Comparison of ENCODE assay signal across 8 cellular contexts in the genomic region with DNA sequence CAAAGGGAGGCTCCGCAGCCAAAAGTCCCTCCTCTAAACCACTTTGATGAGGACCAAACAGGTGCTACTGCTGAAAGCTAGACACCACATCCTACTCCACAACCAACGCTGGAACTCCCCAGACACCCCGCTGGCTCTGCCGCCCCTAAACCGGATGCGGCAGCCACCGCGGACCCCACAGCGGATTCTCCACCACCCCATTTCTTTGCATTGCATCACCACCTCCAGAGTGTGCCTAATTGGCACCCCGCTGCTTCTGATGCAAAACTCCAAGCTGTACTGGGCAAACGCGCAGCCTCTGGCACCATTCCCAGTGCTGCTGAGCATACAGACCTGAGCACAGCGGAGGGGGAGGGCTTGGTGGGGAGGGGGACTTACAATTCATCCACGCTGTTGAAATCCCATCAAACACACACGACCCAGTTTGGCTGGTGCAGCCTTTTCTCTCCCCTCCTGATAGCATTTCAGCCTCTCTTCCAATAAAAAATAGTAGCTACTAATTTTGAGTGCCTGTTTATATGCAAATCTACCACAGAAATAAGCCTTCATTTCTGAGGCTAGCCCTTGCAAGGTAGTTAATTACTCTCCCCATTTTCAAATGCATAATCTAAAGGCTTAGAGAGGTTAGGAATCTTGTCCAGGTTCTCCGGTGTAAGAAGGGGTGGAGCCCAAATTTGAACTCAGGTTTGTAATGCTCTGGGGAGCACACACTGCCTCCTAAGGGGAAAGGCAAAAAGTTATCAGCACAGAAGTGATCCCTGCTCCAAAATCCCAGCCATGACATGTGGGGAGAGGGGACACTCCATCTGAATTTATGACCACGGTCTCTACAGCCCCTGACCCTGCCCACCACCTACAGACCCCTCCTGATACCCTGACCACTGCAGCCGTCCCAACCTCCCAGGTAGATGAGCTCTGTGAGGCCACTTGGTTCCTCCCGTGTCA. TPM values are rescaled to one million over a fixed set of nuclear protein-coding genes. Genes with fewer than 3 reads are reported as not detected.
A peak's percentile ranks its signal among the peaks of the same experiment; 100 is the strongest.
DNase-seq lines count a peak whose midpoint lies in the region; ATAC-seq and TF ChIP-seq lines count a peak whose summit lies in the region.

No MANE protein-coding gene starts in this region.

- no peak overlapping the region for H3K27ac ChIP-seq in CD4-positive, CD25-positive, alpha-beta regulatory T cell (ENCODE audit: insufficient read depth, low read length, poor library complexity, severe bottlenecking)
- peak overlapping the region in 3 of 4 donors; percentile 81 to 96 (median 93) for H3K27ac ChIP-seq in tibial nerve

- peaks cover 17 to 37% (median 27%) of the 10 kb centered on the region in 4 donors for H3K4me1 Mint-ChIP-seq in CD4-positive, CD25-positive, alpha-beta regulatory T cell
- peaks cover 77% of the 10 kb centered on the region for H3K4me1 Mint-ChIP-seq in activated T-cell treated with anti-CD3 and anti-CD28 coated beads, Interleukin-2, amount 50 U/mL, for 24 hours (ENCODE audit: low read depth)

- H3K36me3 Mint-ChIP-seq in CD4-positive, CD25-positive, alpha-beta regulatory T cell: peaks cover 4% of the 10 kb centered on the region
- no peaks in the 10 kb centered on the region for H3K36me3 Mint-ChIP-seq in activated T-cell treated with anti-CD3 and anti-CD28 coated beads, Interleukin-2, amount 50 U/mL, for 24 hours (ENCODE audit: low read depth)

- H3K27me3 ChIP-seq in CD4-positive, CD25-positive, alpha-beta regulatory T cell (ENCODE audit: control insufficient read depth, insufficient read depth, low read length): no peaks in the 10 kb centered on the region
- no peaks in the 10 kb centered on the region for H3K27me3 ChIP-seq in tibial nerve

- H3K4me3 ChIP-seq in CD4-positive, CD25-positive, alpha-beta regulatory T cell (ENCODE audit: low read depth, low read length): peak overlapping the region; percentile 94
- H3K4me3 ChIP-seq in fibroblast of pulmonary artery (replicated peaks; ENCODE audit: low read depth, low read length) (no peak overlapping the region), tibial nerve (peak overlapping the region in 1 of 4 donors; percentile 61)

- TF ChIP-seq CTCF in fibroblast of pulmonary artery (IDR thresholded peaks at IDR 0.05; ENCODE audit: low read length, missing control alignments) (no peak), tibial nerve (IDR thresholded peaks at IDR 0.05) (no peak)

- peaks cover 0 to 7% of the 10 kb centered on the region in 2 experiments for H3K9me3 ChIP-seq in CD4-positive, CD25-positive, alpha-beta regulatory T cell (ENCODE audit: control insufficient read depth in 2 of 2, low read length in 2 of 2)
- H3K9me3 ChIP-seq in tibial nerve: no peaks in the 10 kb centered on the region

- no peak for TF ChIP-seq POLR2A in tibial nerve (IDR thresholded peaks at IDR 0.05)

- H3K27me3 Mint-ChIP-seq in CD4-positive, CD25-positive, alpha-beta regulatory T cell: peaks cover 29% of the 10 kb centered on the region
- H3K27me3 Mint-ChIP-seq in activated T-cell treated with anti-CD3 and anti-CD28 coated beads, Interleukin-2, amount 50 U/mL, for 24 hours: peaks cover 50% of the 10 kb centered on the region

- 16 to 20% methylated on average over 19 of the region's 19 CpGs for WGBS in tibial nerve, 2 donors

- no peaks in the 10 kb centered on the region for H3K36me3 ChIP-seq in CD4-positive, CD25-positive, alpha-beta regulatory T cell (ENCODE audit: control insufficient read depth, insufficient read depth, low read length)
- no peaks in the 10 kb centered on the region for H3K36me3 ChIP-seq in tibial nerve

- DNase-seq in CD4-positive, CD25-positive, alpha-beta regulatory T cell: peak; percentile 77 to 93 (median 88)
- peak; percentile 44 for DNase-seq in HT-29 (ENCODE audit: low spot score)
- DNase-seq in NK-92 (lab: John Stamatoyannopoulos, UW; ENCODE audit: unreplicated experiment): peak; percentile 45
- DNase-seq in activated T-cell treated with anti-CD3 and anti-CD28 coated beads, Interleukin-2, amount 50 U/mL, for 24 hours: peak; percentile 84
- peak; percentile 68 for DNase-seq in fibroblast of pulmonary artery (ENCODE audit: low read depth)
- DNase-seq in pons (ENCODE audit: low spot score): peak; percentile 58
- DNase-seq in tibial nerve (ENCODE audit: low spot score in 2 of 2): peak; percentile 44 to 61

- peaks cover 0 to 9% (median 3%) of the 10 kb centered on the region in 7 donors for H3K9me3 Mint-ChIP-seq in CD4-positive, CD25-positive, alpha-beta regulatory T cell
- H3K9me3 Mint-ChIP-seq in activated T-cell treated with anti-CD3 and anti-CD28 coated beads, Interleukin-2, amount 50 U/mL, for 24 hours: peaks cover 3% of the 10 kb centered on the region

- no peak for TF ChIP-seq EP300 in tibial nerve (IDR thresholded peaks at IDR 0.05)

- peak overlapping the region; percentile 86 to 90 (median 88) for H3K4me3 Mint-ChIP-seq in CD4-positive, CD25-positive, alpha-beta regulatory T cell
- H3K4me3 Mint-ChIP-seq in activated T-cell treated with anti-CD3 and anti-CD28 coated beads, Interleukin-2, amount 50 U/mL, for 24 hours: peak overlapping the region; percentile 78

- H3K4me1 ChIP-seq in CD4-positive, CD25-positive, alpha-beta regulatory T cell (ENCODE audit: control insufficient read depth, insufficient read depth, low read length, poor library complexity, severe bottlenecking): peaks cover 33% of the 10 kb centered on the region
- peaks cover 0 to 35% (median 14%) of the 10 kb centered on the region in 4 donors for H3K4me1 ChIP-seq in tibial nerve

- peak overlapping the region; percentile 83 to 94 (median 91) for H3K27ac Mint-ChIP-seq in CD4-positive, CD25-positive, alpha-beta regulatory T cell
- peak overlapping the region; percentile 96 for H3K27ac Mint-ChIP-seq in activated T-cell treated with anti-CD3 and anti-CD28 coated beads, Interleukin-2, amount 50 U/mL, for 24 hours

- peak; percentile 90 to 92 for ATAC-seq in CD4-positive, CD25-positive, alpha-beta regulatory T cell (ENCODE audit: low read depth in 2 of 2)
- ATAC-seq in GM19468 (IDR thresholded peaks at IDR 0.05; ENCODE audit: extremely low read depth, unreplicated experiment): peak; percentile 65

RNA-seq across cellular contexts. Expression of a gene that starts 12.2 kb away (rescaled TPM):
- 16.6 TPM for total RNA-seq in CD4-positive, CD25-positive, alpha-beta regulatory T cell
- 1 to 10 TPM in 1 of 4 donors, under 1 TPM in 3; 0.34 to 1.2 (median 0.46) TPM for polyA plus RNA-seq in CD4-positive, CD25-positive, alpha-beta regulatory T cell
- 3.1 and 5.1 TPM in 2 replicates for total RNA-seq in HT-29 (2014; rRNA removed; shearing (Covaris generic))
- 1 to 10 TPM in 3 of 4 donors, under 1 TPM in 1; 0.78 to 2.1 (median 1.2) TPM for total RNA-seq in tibial nerve

RNA-seq across cellular contexts. Expression of a gene that starts 27.3 kb away (rescaled TPM):
- total RNA-seq in CD4-positive, CD25-positive, alpha-beta regulatory T cell: 9.1 TPM
- polyA plus RNA-seq in CD4-positive, CD25-positive, alpha-beta regulatory T cell: 10 to 100 TPM in 2 of 4 donors, 1 to 10 TPM in 2; 6.2 to 10.5 (median 9.0) TPM
- 1.6 and 1.9 TPM in 2 replicates for total RNA-seq in HT-29 (2014; rRNA removed; shearing (Covaris generic))
- 1 to 10 TPM; 7.3 to 9.8 (median 8.8) TPM for total RNA-seq in tibial nerve
